1 cellular context compared by ENCODE assay signal in genomic region chr10:62268399-62269076, GRCh38.
TF ChIP-seq lines count a peak whose summit lies in the region.

Gene RTKN2 (minus strand): TSS chr10:62268844. CDS start chr10:62268610, 234 bp downstream.

TF ChIP-seq in GM12878, 131 proteins besides CTCF, POLR2A, EP300 and RAD21 (continued from another document):
- TF ChIP-seq E2F4 (IDR thresholded peaks at IDR 0.05; ENCODE audit: low read depth, low read length) (peak; percentile 88), ELK1 (IDR thresholded peaks at IDR 0.05; ENCODE audit: low read depth, low read length) (0 out of 2 replicates have a peak, but pooled peaks have one; percentile 26), PRDM15 (CRISPR knock-in tag; IDR thresholded peaks at IDR 0.05) (no peak), FOXK2 (IDR thresholded peaks at IDR 0.05) (peak; percentile 46; the same call in 1 of the 2 replicates), BRCA1 (IDR thresholded peaks at IDR 0.05; ENCODE audit: low read depth, low read length) (no peak), SUPT20H (IDR thresholded peaks at IDR 0.05; ENCODE audit: borderline replicate concordance, control insufficient read depth, low read depth, low read length) (no peak), CHD4 (IDR thresholded peaks at IDR 0.05) (no peak), RELA (IDR thresholded peaks at IDR 0.05; ENCODE audit: borderline replicate concordance, partially characterized antibody) (no peak), CHD1 (IDR thresholded peaks at IDR 0.05; ENCODE audit: low read depth, low read length) (peak; percentile 85; the same call in 1 of the 2 replicates), USF1 (IDR thresholded peaks at IDR 0.05; ENCODE audit: borderline replicate concordance, extremely low read length, insufficient read depth, low read depth, low read length) (no peak), SIN3A (IDR thresholded peaks at IDR 0.05; ENCODE audit: low read depth, low read length) (0 out of 2 replicates have a peak, but pooled peaks have one; percentile 55), IRF4 (IDR thresholded peaks at IDR 0.05; ENCODE audit: low read depth, low read length) (no peak), ZBED1 (IDR thresholded peaks at IDR 0.05; ENCODE audit: borderline replicate concordance) (no peak), STAT3 (IDR thresholded peaks at IDR 0.05; ENCODE audit: low read depth, low read length) (no peak), BCL11A (IDR thresholded peaks at IDR 0.05; ENCODE audit: low read depth, low read length) (no peak), NR2C2 (IDR thresholded peaks at IDR 0.05; ENCODE audit: borderline replicate concordance, control insufficient read depth, insufficient read length, low read depth) (no peak), NKRF (conservative IDR thresholded peaks at IDR 0.05) (no peak; the same call in 1 of the 2 replicates), PML (IDR thresholded peaks at IDR 0.05; ENCODE audit: low read length) (no peak), SIX5 (IDR thresholded peaks at IDR 0.05; ENCODE audit: low read depth, low read length, severe bottlenecking) (no peak), JUND (IDR thresholded peaks at IDR 0.05; ENCODE audit: low read depth, low read length) (0 out of 2 replicates have a peak, but pooled peaks have one; percentile 43), ZBTB11 (CRISPR knock-in tag; IDR thresholded peaks at IDR 0.05) (no peak)
